1 cellular context compared by ENCODE assay signal in genomic region chr15:84981054-84981710, GRCh38.
TF ChIP-seq lines count a peak whose summit lies in the region.

No MANE protein-coding gene starts in this region.

TF ChIP-seq in HEK293, 187 proteins besides CTCF, POLR2A, EP300 and RAD21 (continued from another document and continues in another):
- TF ChIP-seq ZBTB11 (tag by site-specific recombination; conservative IDR thresholded peaks at IDR 0.05; ENCODE audit: low read depth): peak; percentile 46
- no peak for TF ChIP-seq ZNF138 (tag by site-specific recombination; IDR thresholded peaks at IDR 0.05; ENCODE audit: borderline replicate concordance)
- peak; percentile 81 for TF ChIP-seq ZXDB (tag by site-specific recombination; IDR thresholded peaks at IDR 0.05)
- TF ChIP-seq, protein P1, sequence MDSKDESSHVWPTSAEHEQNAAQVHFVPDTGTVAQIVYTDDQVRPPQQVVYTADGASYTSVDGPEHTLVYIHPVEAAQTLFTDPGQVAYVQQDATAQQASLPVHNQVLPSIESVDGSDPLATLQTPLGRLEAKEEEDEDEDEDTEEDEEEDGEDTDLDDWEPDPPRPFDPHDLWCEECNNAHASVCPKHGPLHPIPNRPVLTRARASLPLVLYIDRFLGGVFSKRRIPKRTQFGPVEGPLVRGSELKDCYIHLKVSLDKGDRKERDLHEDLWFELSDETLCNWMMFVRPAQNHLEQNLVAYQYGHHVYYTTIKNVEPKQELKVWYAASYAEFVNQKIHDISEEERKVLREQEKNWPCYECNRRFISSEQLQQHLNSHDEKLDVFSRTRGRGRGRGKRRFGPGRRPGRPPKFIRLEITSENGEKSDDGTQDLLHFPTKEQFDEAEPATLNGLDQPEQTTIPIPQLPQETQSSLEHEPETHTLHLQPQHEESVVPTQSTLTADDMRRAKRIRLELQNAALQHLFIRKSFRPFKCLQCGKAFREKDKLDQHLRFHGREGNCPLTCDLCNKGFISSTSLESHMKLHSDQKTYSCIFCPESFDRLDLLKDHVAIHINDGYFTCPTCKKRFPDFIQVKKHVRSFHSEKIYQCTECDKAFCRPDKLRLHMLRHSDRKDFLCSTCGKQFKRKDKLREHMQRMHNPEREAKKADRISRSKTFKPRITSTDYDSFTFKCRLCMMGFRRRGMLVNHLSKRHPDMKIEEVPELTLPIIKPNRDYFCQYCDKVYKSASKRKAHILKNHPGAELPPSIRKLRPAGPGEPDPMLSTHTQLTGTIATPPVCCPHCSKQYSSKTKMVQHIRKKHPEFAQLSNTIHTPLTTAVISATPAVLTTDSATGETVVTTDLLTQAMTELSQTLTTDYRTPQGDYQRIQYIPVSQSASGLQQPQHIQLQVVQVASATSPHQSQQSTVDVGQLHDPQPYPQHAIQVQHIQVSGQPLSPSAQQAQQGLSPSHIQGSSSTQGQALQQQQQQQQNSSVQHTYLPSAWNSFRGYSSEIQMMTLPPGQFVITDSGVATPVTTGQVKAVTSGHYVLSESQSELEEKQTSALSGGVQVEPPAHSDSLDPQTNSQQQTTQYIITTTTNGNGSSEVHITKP (tag by site-specific recombination; IDR thresholded peaks at IDR 0.05): peak; percentile 33
- peak; percentile 61 for TF ChIP-seq SP2 (tag by site-specific recombination; IDR thresholded peaks at IDR 0.05)
- TF ChIP-seq ZNF580 (tag by site-specific recombination; IDR thresholded peaks at IDR 0.05): peak; percentile 77; the same call in 1 of the 2 replicates
- peak; percentile 63 for TF ChIP-seq ZNF449 (tag by site-specific recombination; IDR thresholded peaks at IDR 0.05)
- no peak for TF ChIP-seq ZNF747 (tag by site-specific recombination; IDR thresholded peaks at IDR 0.05)
- TF ChIP-seq ZNF146 (tag by site-specific recombination; IDR thresholded peaks at IDR 0.05): peak; percentile 69
- TF ChIP-seq ZNF266 (tag by site-specific recombination; IDR thresholded peaks at IDR 0.05; ENCODE audit: low read depth): no peak
- TF ChIP-seq ZNF548 (tag by site-specific recombination; IDR thresholded peaks at IDR 0.05): no peak
- peak; percentile 96 for TF ChIP-seq KLF16 (tag by site-specific recombination; IDR thresholded peaks at IDR 0.05)
- peak; percentile 91 for TF ChIP-seq KLF8 (tag by site-specific recombination; IDR thresholded peaks at IDR 0.05)
- peak; percentile 95 for TF ChIP-seq ZIC2 (tag by site-specific recombination; IDR thresholded peaks at IDR 0.05)
- no peak for TF ChIP-seq ZFP3 (tag by site-specific recombination; IDR thresholded peaks at IDR 0.05; ENCODE audit: low read depth)
- 0 out of 2 replicates have a peak, but pooled peaks have one; percentile 59 for TF ChIP-seq ZNF239 (tag by site-specific recombination; IDR thresholded peaks at IDR 0.05)
- no peak for TF ChIP-seq ZNF544 (tag by site-specific recombination; IDR thresholded peaks at IDR 0.05)
- peak; percentile 95 for TF ChIP-seq ZNF391 (tag by site-specific recombination; IDR thresholded peaks at IDR 0.05; ENCODE audit: borderline replicate concordance, low read depth)
- TF ChIP-seq ZNF248 (tag by site-specific recombination; IDR thresholded peaks at IDR 0.05): no peak
- TF ChIP-seq ZNF221 (tag by site-specific recombination; IDR thresholded peaks at IDR 0.05; ENCODE audit: borderline replicate concordance): no peak
- no peak for TF ChIP-seq BCL6B (tag by site-specific recombination; IDR thresholded peaks at IDR 0.05)
- TF ChIP-seq GFI1B (tag by site-specific recombination; IDR thresholded peaks at IDR 0.05): 0 out of 2 replicates have a peak, but pooled peaks have one; percentile 19
- TF ChIP-seq, protein P2, sequence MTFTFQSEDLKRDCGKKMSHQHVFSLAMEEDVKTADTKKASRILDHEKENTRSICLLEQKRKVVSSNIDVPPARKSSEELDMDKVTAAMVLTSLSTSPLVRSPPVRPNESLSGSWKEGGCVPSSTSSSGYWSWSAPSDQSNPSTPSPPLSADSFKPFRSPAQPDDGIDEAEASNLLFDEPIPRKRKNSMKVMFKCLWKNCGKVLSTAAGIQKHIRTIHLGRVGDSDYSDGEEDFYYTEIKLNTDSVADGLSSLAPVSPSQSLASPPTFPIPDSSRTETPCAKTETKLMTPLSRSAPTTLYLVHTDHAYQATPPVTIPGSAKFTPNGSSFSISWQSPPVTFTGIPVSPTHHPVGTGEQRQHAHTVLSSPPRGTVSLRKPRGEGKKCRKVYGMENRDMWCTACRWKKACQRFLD (tag by site-specific recombination; IDR thresholded peaks at IDR 0.05): no peak
- peak; percentile 89 for TF ChIP-seq ZNF629 (tag by site-specific recombination; IDR thresholded peaks at IDR 0.05)
- TF ChIP-seq ZSCAN16 (tag by site-specific recombination; IDR thresholded peaks at IDR 0.05): no peak
- peak; percentile 63 for TF ChIP-seq ZFP69B (tag by site-specific recombination; IDR thresholded peaks at IDR 0.05)
- TF ChIP-seq BCL11B (tag by site-specific recombination; IDR thresholded peaks at IDR 0.05; ENCODE audit: low read depth): peak; percentile 96
- 0 out of 2 replicates have a peak, but pooled peaks have one; percentile 76 for TF ChIP-seq HOXC10 (CRISPR knock-in tag; IDR thresholded peaks at IDR 0.05)
- TF ChIP-seq, protein P3, sequence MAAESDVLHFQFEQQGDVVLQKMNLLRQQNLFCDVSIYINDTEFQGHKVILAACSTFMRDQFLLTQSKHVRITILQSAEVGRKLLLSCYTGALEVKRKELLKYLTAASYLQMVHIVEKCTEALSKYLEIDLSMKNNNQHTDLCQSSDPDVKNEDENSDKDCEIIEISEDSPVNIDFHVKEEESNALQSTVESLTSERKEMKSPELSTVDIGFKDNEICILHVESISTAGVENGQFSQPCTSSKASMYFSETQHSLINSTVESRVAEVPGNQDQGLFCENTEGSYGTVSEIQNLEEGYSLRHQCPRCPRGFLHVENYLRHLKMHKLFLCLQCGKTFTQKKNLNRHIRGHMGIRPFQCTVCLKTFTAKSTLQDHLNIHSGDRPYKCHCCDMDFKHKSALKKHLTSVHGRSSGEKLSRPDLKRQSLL (tag by site-specific recombination; IDR thresholded peaks at IDR 0.05): peak; percentile 88
- TF ChIP-seq ZNF175 (tag by site-specific recombination; IDR thresholded peaks at IDR 0.05): no peak
- 0 out of 2 replicates have a peak, but pooled peaks have one; percentile 60 for TF ChIP-seq ZNF184 (tag by site-specific recombination; IDR thresholded peaks at IDR 0.05)
- TF ChIP-seq ZNF211 (tag by site-specific recombination; IDR thresholded peaks at IDR 0.05; ENCODE audit: low read depth): no peak
- TF ChIP-seq, protein P4, sequence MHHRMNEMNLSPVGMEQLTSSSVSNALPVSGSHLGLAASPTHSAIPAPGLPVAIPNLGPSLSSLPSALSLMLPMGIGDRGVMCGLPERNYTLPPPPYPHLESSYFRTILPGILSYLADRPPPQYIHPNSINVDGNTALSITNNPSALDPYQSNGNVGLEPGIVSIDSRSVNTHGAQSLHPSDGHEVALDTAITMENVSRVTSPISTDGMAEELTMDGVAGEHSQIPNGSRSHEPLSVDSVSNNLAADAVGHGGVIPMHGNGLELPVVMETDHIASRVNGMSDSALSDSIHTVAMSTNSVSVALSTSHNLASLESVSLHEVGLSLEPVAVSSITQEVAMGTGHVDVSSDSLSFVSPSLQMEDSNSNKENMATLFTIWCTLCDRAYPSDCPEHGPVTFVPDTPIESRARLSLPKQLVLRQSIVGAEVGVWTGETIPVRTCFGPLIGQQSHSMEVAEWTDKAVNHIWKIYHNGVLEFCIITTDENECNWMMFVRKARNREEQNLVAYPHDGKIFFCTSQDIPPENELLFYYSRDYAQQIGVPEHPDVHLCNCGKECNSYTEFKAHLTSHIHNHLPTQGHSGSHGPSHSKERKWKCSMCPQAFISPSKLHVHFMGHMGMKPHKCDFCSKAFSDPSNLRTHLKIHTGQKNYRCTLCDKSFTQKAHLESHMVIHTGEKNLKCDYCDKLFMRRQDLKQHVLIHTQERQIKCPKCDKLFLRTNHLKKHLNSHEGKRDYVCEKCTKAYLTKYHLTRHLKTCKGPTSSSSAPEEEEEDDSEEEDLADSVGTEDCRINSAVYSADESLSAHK (tag by site-specific recombination; IDR thresholded peaks at IDR 0.05): peak; percentile 59; the same call in 1 of the 2 replicates
- TF ChIP-seq ZNF423 (tag by site-specific recombination; IDR thresholded peaks at IDR 0.05): peak; percentile 100
- TF ChIP-seq ZNF558 (tag by site-specific recombination; IDR thresholded peaks at IDR 0.05): no peak
- no peak for TF ChIP-seq TRIM28 (IDR thresholded peaks at IDR 0.05; ENCODE audit: borderline replicate concordance, low read length)
- no peak for TF ChIP-seq ZNF521 (tag by site-specific recombination; IDR thresholded peaks at IDR 0.05)
- peak; percentile 67 for TF ChIP-seq ZNF596 (tag by site-specific recombination; IDR thresholded peaks at IDR 0.05)
- TF ChIP-seq YY1 (tag by site-specific recombination; IDR thresholded peaks at IDR 0.05): peak; percentile 70
- TF ChIP-seq ZNF140 (tag by site-specific recombination; IDR thresholded peaks at IDR 0.05): no peak
- TF ChIP-seq TCF7L2 (IDR thresholded peaks at IDR 0.05; ENCODE audit: borderline replicate concordance, low read depth, low read length): no peak
- no peak for TF ChIP-seq ZNF677 (tag by site-specific recombination; IDR thresholded peaks at IDR 0.05)
- TF ChIP-seq ZNF670 (tag by site-specific recombination; IDR thresholded peaks at IDR 0.05; ENCODE audit: low read depth): no peak
- no peak for TF ChIP-seq ZNF792 (tag by site-specific recombination; IDR thresholded peaks at IDR 0.05)
- TF ChIP-seq ZFP41 (tag by site-specific recombination; IDR thresholded peaks at IDR 0.05; ENCODE audit: borderline replicate concordance): no peak
- peak; percentile 86 for TF ChIP-seq ZNF394 (tag by site-specific recombination; IDR thresholded peaks at IDR 0.05; ENCODE audit: borderline replicate concordance)
- peak; percentile 45; the same call in 1 of the 2 replicates for TF ChIP-seq YY2 (tag by site-specific recombination; IDR thresholded peaks at IDR 0.05)
- TF ChIP-seq, protein P5, sequence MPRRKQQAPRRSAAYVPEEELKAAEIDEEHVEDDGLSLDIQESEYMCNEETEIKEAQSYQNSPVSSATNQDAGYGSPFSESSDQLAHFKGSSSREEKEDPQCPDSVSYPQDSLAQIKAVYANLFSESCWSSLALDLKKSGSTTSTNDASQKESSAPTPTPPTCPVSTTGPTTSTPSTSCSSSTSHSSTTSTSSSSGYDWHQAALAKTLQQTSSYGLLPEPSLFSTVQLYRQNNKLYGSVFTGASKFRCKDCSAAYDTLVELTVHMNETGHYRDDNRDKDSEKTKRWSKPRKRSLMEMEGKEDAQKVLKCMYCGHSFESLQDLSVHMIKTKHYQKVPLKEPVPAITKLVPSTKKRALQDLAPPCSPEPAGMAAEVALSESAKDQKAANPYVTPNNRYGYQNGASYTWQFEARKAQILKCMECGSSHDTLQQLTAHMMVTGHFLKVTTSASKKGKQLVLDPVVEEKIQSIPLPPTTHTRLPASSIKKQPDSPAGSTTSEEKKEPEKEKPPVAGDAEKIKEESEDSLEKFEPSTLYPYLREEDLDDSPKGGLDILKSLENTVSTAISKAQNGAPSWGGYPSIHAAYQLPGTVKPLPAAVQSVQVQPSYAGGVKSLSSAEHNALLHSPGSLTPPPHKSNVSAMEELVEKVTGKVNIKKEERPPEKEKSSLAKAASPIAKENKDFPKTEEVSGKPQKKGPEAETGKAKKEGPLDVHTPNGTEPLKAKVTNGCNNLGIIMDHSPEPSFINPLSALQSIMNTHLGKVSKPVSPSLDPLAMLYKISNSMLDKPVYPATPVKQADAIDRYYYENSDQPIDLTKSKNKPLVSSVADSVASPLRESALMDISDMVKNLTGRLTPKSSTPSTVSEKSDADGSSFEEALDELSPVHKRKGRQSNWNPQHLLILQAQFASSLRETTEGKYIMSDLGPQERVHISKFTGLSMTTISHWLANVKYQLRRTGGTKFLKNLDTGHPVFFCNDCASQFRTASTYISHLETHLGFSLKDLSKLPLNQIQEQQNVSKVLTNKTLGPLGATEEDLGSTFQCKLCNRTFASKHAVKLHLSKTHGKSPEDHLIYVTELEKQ (tag by site-specific recombination; IDR thresholded peaks at IDR 0.05; ENCODE audit: borderline replicate concordance): peak; percentile 76; the same call in 1 of the 2 replicates
